8 cellular contexts compared by ENCODE assay signal in the genomic region with DNA sequence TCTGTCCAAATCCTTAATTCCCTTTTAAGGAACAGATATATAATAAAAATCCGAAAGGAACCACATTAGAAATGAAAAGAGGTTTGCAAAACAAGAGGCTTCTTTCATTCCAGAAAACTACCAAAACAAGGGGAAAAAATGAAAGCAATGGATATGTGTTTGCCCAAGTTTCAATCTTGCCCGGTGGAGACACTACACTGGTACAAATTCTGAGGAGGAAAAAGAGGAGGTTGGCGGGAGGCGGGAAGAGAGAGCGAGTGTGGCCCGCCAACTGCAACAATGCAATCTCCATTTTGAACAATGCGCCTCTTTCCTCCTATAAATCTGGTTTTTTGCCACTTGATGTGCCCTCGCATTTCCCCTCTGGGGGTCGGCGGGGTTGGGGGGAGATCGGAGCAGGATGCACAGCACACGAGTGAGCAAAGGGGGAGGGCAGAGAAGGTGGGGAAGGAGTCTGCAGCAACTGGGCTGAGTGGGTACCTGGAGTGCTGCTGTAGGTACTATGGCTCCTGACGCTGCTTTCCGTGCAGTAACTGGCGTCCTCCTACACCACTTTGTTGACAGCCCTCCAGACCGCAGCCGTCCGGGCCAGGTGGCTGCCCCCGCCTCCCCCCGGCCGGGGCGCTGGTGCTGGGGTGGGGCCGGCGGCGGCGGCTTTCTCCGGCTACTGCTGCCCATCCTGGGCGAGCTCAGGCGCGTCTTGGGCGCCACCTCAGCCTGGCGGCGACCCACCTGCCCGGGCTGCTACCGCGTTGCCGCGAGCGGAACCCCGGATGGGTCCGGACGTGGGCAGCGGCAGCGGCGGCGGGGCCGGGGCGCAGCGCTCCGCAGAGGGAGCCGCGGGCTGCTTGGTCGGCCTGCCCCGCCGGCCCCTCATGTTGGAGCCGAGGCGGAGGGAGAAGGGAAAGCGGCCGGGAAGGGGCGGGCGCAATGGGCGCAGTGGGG.
A peak's percentile ranks its signal among the peaks of the same experiment; 100 is the strongest.
DNase-seq lines count a peak whose midpoint lies in the region; ATAC-seq and TF ChIP-seq lines count a peak whose summit lies in the region.

No MANE protein-coding gene starts in this region.

- H3K27ac Mint-ChIP-seq in T-helper 2 cell treated with Interferon-gamma antibody and Interleukin-4, amounts not matched to agents 5 μg/mL and 100 μg/mL, for 36 hours = peak overlapping the region; percentile 99
- H3K27ac Mint-ChIP-seq in central memory CD8-positive, alpha-beta T cell (ENCODE audit: low read depth) = peak overlapping the region; percentile 97

- H3K4me1 Mint-ChIP-seq in T-helper 2 cell treated with Interferon-gamma antibody and Interleukin-4, amounts not matched to agents 5 μg/mL and 100 μg/mL, for 36 hours (ENCODE audit: low read depth) = peaks cover 40% of the 10 kb centered on the region
- peaks cover 34% of the 10 kb centered on the region for H3K4me1 Mint-ChIP-seq in central memory CD8-positive, alpha-beta T cell

- in situ Hi-C loops in GM18951 (cut with MboI; ENCODE audit: low sequenced_read_pairs, unreplicated experiment) = loop anchor here (10.0 kb wide), 1 partner anchor 150 kb away; a partner anchor contains a TSS

- peaks cover 27% of the 10 kb centered on the region for H3K36me3 Mint-ChIP-seq in T-helper 2 cell treated with Interferon-gamma antibody and Interleukin-4, amounts not matched to agents 5 μg/mL and 100 μg/mL, for 36 hours (ENCODE audit: low read depth)
- H3K36me3 Mint-ChIP-seq in central memory CD8-positive, alpha-beta T cell (ENCODE audit: insufficient read depth) = peaks cover 36% of the 10 kb centered on the region

- H3K4me3 Mint-ChIP-seq in T-helper 2 cell treated with Interferon-gamma antibody and Interleukin-4, amounts not matched to agents 5 μg/mL and 100 μg/mL, for 36 hours = peak overlapping the region; percentile 93
- H3K4me3 Mint-ChIP-seq in central memory CD8-positive, alpha-beta T cell = peak overlapping the region; percentile 95

- no peaks in the 10 kb centered on the region for H3K27me3 Mint-ChIP-seq in T-helper 2 cell treated with Interferon-gamma antibody and Interleukin-4, amounts not matched to agents 5 μg/mL and 100 μg/mL, for 36 hours (ENCODE audit: low read depth)
- no peaks in the 10 kb centered on the region for H3K27me3 Mint-ChIP-seq in central memory CD8-positive, alpha-beta T cell

- DNase-seq in T-helper 2 cell treated with Interferon-gamma antibody and Interleukin-4, amounts not matched to agents 5 μg/mL and 100 μg/mL, for 36 hours (ENCODE audit: low spot score) = peak; percentile 83
- peak; percentile 61 to 66 for DNase-seq in central memory CD8-positive, alpha-beta T cell (ENCODE audit: low spot score in 2 of 2)
- peak; percentile 82 for DNase-seq in left kidney (ENCODE audit: low read depth, low spot score)
- DNase-seq in stimulated activated CD4-positive, alpha-beta T cell treated with anti-CD3 and anti-CD28 coated beads, Interleukin-2, amount 100 ng/mL, for 48 hours = peak; percentile 55 to 58
- DNase-seq in NCI-H1092 treated with DMSO at 0.1 percent for 48 hours (lab: John Stamatoyannopoulos, UW) = no peak
- DNase-seq in NCI-H524 (lab: John Stamatoyannopoulos, UW) = no peak

- ATAC-seq in HG03108 (IDR thresholded peaks at IDR 0.05; ENCODE audit: unreplicated experiment) = peak; percentile 57
- ATAC-seq in central memory CD8-positive, alpha-beta T cell (replicated peaks; ENCODE audit: extremely low read depth, poor library complexity, severe bottlenecking) = peak; percentile 68

- peak; percentile 61 for TF ChIP-seq POLR2A in GM18951 (IDR thresholded peaks at IDR 0.05; ENCODE audit: extremely low read depth, insufficient read depth, insufficient read length)

- H3K9me3 Mint-ChIP-seq in T-helper 2 cell treated with Interferon-gamma antibody and Interleukin-4, amounts not matched to agents 5 μg/mL and 100 μg/mL, for 36 hours = no peaks in the 10 kb centered on the region
- no peaks in the 10 kb centered on the region for H3K9me3 Mint-ChIP-seq in central memory CD8-positive, alpha-beta T cell

Comparison
In these comparisons a context has a peak if more than half of its experiments do, and no peak if none do; other contexts are left out.
1. DNase-seq: peak in T-helper 2 cell treated with Interferon-gamma antibody and Interleukin-4, amounts not matched to agents 5 μg/mL and 100 μg/mL, for 36 hours (single experiment), central memory CD8-positive, alpha-beta T cell (2 of 2), left kidney (single experiment) and stimulated activated CD4-positive, alpha-beta T cell treated with anti-CD3 and anti-CD28 coated beads, Interleukin-2, amount 100 ng/mL, for 48 hours (2 of 2); none in NCI-H1092 treated with DMSO at 0.1 percent for 48 hours (single experiment) and NCI-H524 (0 of 2).